Comparison of ENCODE assay signal across 8 cellular contexts in genomic region chr14:22829661-22830328, GRCh38. TPM values are rescaled to one million over a fixed set of nuclear protein-coding genes. Genes with fewer than 3 reads are reported as not detected.
DNase-seq lines count a peak whose midpoint lies in the region; TF ChIP-seq lines count a peak whose summit lies in the region.

TSS of gene MRPL52 (plus strand) at chr14:22829887. CDS start at chr14:22829913, 26 bp downstream.

- no peak for TF ChIP-seq CTCF in foreskin fibroblast (IDR thresholded peaks at IDR 0.05; ENCODE audit: low read depth, low read length)

- H3K27ac ChIP-seq in subcutaneous abdominal adipose tissue (ENCODE audit: low read depth, low read length): peak within 1 kb of the TSS; percentile 80

- H3K4me3 ChIP-seq in H7 (ENCODE audit: insufficient read depth, low read depth, low read length): peak within 1 kb of the TSS; percentile 92
- H3K4me3 ChIP-seq in MG63: peak within 1 kb of the TSS; percentile 83
- peak within 1 kb of the TSS; percentile 69 to 77 for H3K4me3 ChIP-seq in foreskin fibroblast (ENCODE audit: low read depth in 1 of 2, low read length in 2 of 2)
- H3K4me3 ChIP-seq in neuron (ENCODE audit: low read length): peak within 1 kb of the TSS; percentile 94
- peak within 1 kb of the TSS; percentile 82 to 96 (median 91) for H3K4me3 ChIP-seq in subcutaneous abdominal adipose tissue (ENCODE audit: low read depth in 1 of 5, low read length in 5 of 5)

- H3K4me1 ChIP-seq in neuron (ENCODE audit: insufficient read depth, low read length) (peaks cover 8% of the 10 kb centered on the region), subcutaneous abdominal adipose tissue (ENCODE audit: control insufficient read depth in 5 of 5, insufficient read depth in 5 of 5, low read length in 5 of 5) (peaks cover 0 to 16% (median 14%) of the 10 kb centered on the region in 5 donors)

- DNase-seq in ELR (ENCODE audit: low read depth) (peak; percentile 92), H7 (peak; percentile 89), MG63 (peak; percentile 78), SHP77 (lab: John Stamatoyannopoulos, UW) (peak; percentile 92 to 93), activated gamma-delta T cell (lab: John Stamatoyannopoulos, UW) (peak; percentile 64), foreskin fibroblast (peak; percentile 88 to 96)

- no peaks in the 10 kb centered on the region for H3K9me3 ChIP-seq in MG63
- no peaks in the 10 kb centered on the region for H3K9me3 ChIP-seq in neuron (ENCODE audit: low read length)
- H3K9me3 ChIP-seq in subcutaneous abdominal adipose tissue (ENCODE audit: control insufficient read depth in 5 of 5, low read length in 5 of 5): no peaks in the 10 kb centered on the region

- H2AFZ ChIP-seq in neuron (ENCODE audit: low read depth, low read length): peak within 1 kb of the TSS; percentile 89

- H3K27me3 ChIP-seq in H7 (ENCODE audit: control insufficient read depth, insufficient read depth, low read length): no peaks in the 10 kb centered on the region; the same call in 1 of the 2 replicates
- H3K27me3 ChIP-seq in MG63: no peaks in the 10 kb centered on the region
- no peaks in the 10 kb centered on the region for H3K27me3 ChIP-seq in neuron (ENCODE audit: insufficient read depth, low read length)
- H3K27me3 ChIP-seq in subcutaneous abdominal adipose tissue (ENCODE audit: control insufficient read depth in 5 of 5, insufficient read depth in 4 of 5, low read length in 5 of 5): peaks cover 0 to 2% (median 0%) of the 10 kb centered on the region in 5 donors

- peak within 1 kb of the TSS; percentile 63 to 93 (median 87) for H3K9ac ChIP-seq in subcutaneous abdominal adipose tissue (ENCODE audit: low read length in 5 of 5)

- H3K36me3 ChIP-seq in H7 (replicated peaks; ENCODE audit: control insufficient read depth, insufficient read depth, low read length) (peaks cover 12% of the 10 kb centered on the region), MG63 (peaks cover 14% of the 10 kb centered on the region), neuron (ENCODE audit: insufficient read depth, low read length) (peaks cover 20% of the 10 kb centered on the region), subcutaneous abdominal adipose tissue (ENCODE audit: control insufficient read depth in 5 of 5, insufficient read depth in 5 of 5, low read length in 5 of 5) (peaks cover 6 to 17% (median 11%) of the 10 kb centered on the region in 5 donors)

RNA-seq across cellular contexts. Expression of gene MRPL52, which starts in this region (rescaled TPM):
- 80.8 and 86.6 TPM in 2 replicates for total RNA-seq in H7 (2014; rRNA removed; shearing (Covaris generic))
- total RNA-seq in MG63 (2014; rRNA removed; shearing (Covaris generic); ENCODE audit: low replicate concordance): 22.1 and 92.8 TPM in 2 replicates

Comparison
In these comparisons a context has a peak if more than half of its experiments do, and no peak if none do; other contexts are left out.
1. Peak in every context shown above with its lines: DNase-seq, H3K4me3 ChIP-seq and H3K27ac ChIP-seq.